Comparison of ENCODE assay signal across 27 cellular contexts in genomic region chr19:49685845-49686332, GRCh38. TPM values are rescaled to one million over a fixed set of nuclear protein-coding genes. Genes with fewer than 3 reads are reported as not detected.
A peak's percentile ranks its signal among the peaks of the same experiment; 100 is the strongest.
DNase-seq lines count a peak whose midpoint lies in the region; ATAC-seq, FAIRE-seq and TF ChIP-seq lines count a peak whose summit lies in the region.
"Had no signal": no experiment of that assay in that cellular context is flagged by ENCODE, and none has a peak within 500 bp of the region (broad histone marks: within the 10 kb centered on the region; RNA-seq: fewer than 3 reads in every experiment).

No MANE protein-coding gene starts in this region.

- H3K27me3 ChIP-seq in breast epithelium (no peaks in the 10 kb centered on the region), bronchial epithelial cell (ENCODE audit: control insufficient read depth, insufficient read depth, low read length) (no peaks in the 10 kb centered on the region)
- H3K27me3 ChIP-seq: SJCRH30 had no signal

- H3K36me3 Mint-ChIP-seq in MCF 10A (ENCODE audit: insufficient read depth, unreplicated experiment) = peaks cover 81% of the 10 kb centered on the region
- peaks cover 75% of the 10 kb centered on the region for H3K36me3 Mint-ChIP-seq in stimulated activated memory B cell treated with anti-CD40 and anti-IgM and Interleukin-4, amounts not matched to agents 10 μg/mL and 1 μg/mL and 100 μg/mL, for 72 hours

- intact Hi-C loops in MCF 10A (cut with micrococcal nuclease) (no loop called here), breast epithelium (cut with DNase I; ENCODE audit: low total_unique reads) (no loop called here)

- no peak for DNase-seq in MCF 10A (ENCODE audit: unreplicated experiment)
- no peak for DNase-seq in breast epithelium (ENCODE audit: low spot score in 2 of 2)
- DNase-seq in bronchial epithelial cell (ENCODE audit: low read depth) = no peak
- DNase-seq in cerebellar cortex (ENCODE audit: low spot score) = no peak
- DNase-seq in OCI-M1 (lab: John Stamatoyannopoulos, UW) = no peak
- DNase-seq: ACHN; activated CD4-positive, alpha-beta T cell treated with anti-CD3 and anti-CD28 coated beads, Interleukin-2, amount 50 U/mL, for 48 hours; activated gamma-delta T cell treated with Interleukin-2 at 50 U/mL for 16 hours; aorta; colonic mucosa; glutamatergic neuron; GM23248; KBM-7; left lung; NCI-H1930; NCI-H226; PC-3; SJCRH30; stimulated activated CD4-positive, alpha-beta T cell treated with anti-CD3 and anti-CD28 coated beads, Interleukin-4, amount 100 ng/mL, for 4 hours; substantia nigra; T-helper 17 cell had no signal

- H3K4me1 Mint-ChIP-seq in MCF 10A (ENCODE audit: insufficient read depth, unreplicated experiment) = peaks cover 12% of the 10 kb centered on the region
- peaks cover 55% of the 10 kb centered on the region for H3K4me1 Mint-ChIP-seq in stimulated activated memory B cell treated with anti-CD40 and anti-IgM and Interleukin-4, amounts not matched to agents 10 μg/mL and 1 μg/mL and 100 μg/mL, for 72 hours

- no peak overlapping the region for H3K27ac ChIP-seq in breast epithelium
- H3K27ac ChIP-seq in HEK293 (ENCODE audit: extremely low read depth, low read depth, low read length) = no peak overlapping the region
- H3K27ac ChIP-seq: colonic mucosa, GM23248, SJCRH30, VCaP had no signal

- H3K4me3 Mint-ChIP-seq in MCF 10A (ENCODE audit: unreplicated experiment) = no peak overlapping the region
- no peak overlapping the region for H3K4me3 Mint-ChIP-seq in stimulated activated memory B cell treated with anti-CD40 and anti-IgM and Interleukin-4, amounts not matched to agents 10 μg/mL and 1 μg/mL and 100 μg/mL, for 72 hours
- H3K4me3 Mint-ChIP-seq: T-helper 17 cell had no signal

- CTCF ChIA-PET in MCF 10A (lab: Yijun Ruan, JAX) = interaction anchor here (0.6 to 1.0 kb wide), 5 partner anchors 9 to 580 kb away, joined by 3 to 8 read pairs (median 3); no protein-coding TSS in a partner anchor
- CTCF ChIA-PET in HEK293 (lab: Yijun Ruan, JAX) = interaction anchor here (0.6 to 0.8 kb wide), 4 partner anchors 14 to 183 kb away, joined by 3 read pairs; no protein-coding TSS in a partner anchor

- H3K9me3 ChIP-seq in breast epithelium (no peaks in the 10 kb centered on the region), HEK293 (ENCODE audit: control insufficient read depth, insufficient read depth, low read depth, low read length) (no peaks in the 10 kb centered on the region)
- H3K9me3 ChIP-seq: BLaER1 treated with 17β-estradiol and CSF1 and Interleukin-3, amounts not matched to agents 10 nM and 100 nM; colonic mucosa; left lung; SJCRH30 had no signal

- TF ChIP-seq CTCF in MCF 10A (IDR thresholded peaks at IDR 0.05; ENCODE audit: unreplicated experiment) (no peak), breast epithelium (IDR thresholded peaks at IDR 0.05) (no peak), HEK293 (tag by site-specific recombination; IDR thresholded peaks at IDR 0.05) (no peak), bronchial epithelial cell (IDR thresholded peaks at IDR 0.05; ENCODE audit: insufficient read depth, low read length, severe bottlenecking) (no peak)

- H3K27me3 Mint-ChIP-seq in MCF 10A (ENCODE audit: insufficient read depth, unreplicated experiment) = no peaks in the 10 kb centered on the region
- peaks cover 20% of the 10 kb centered on the region for H3K27me3 Mint-ChIP-seq in stimulated activated memory B cell treated with anti-CD40 and anti-IgM and Interleukin-4, amounts not matched to agents 10 μg/mL and 1 μg/mL and 100 μg/mL, for 72 hours

- no peak for TF ChIP-seq POLR2A in breast epithelium (IDR thresholded peaks at IDR 0.05)

- H3K4me1 ChIP-seq in breast epithelium = peaks cover 0 to 7% of the 10 kb centered on the region in 2 donors
- peaks cover 7% of the 10 kb centered on the region for H3K4me1 ChIP-seq in HEK293 (ENCODE audit: control insufficient read depth, insufficient read depth, low read length)

- POLR2A ChIA-PET in MCF 10A (lab: Yijun Ruan, JAX) (no interaction called here), HEK293 (lab: Yijun Ruan, JAX) (interaction anchor here (0.7 to 1.9 kb wide), 2 partner anchors 10 to 162 kb away, joined by 3 to 6 read pairs; no protein-coding TSS in a partner anchor)

- no peaks in the 10 kb centered on the region for H3K9me3 Mint-ChIP-seq in MCF 10A (ENCODE audit: unreplicated experiment)
- H3K9me3 Mint-ChIP-seq in stimulated activated memory B cell treated with anti-CD40 and anti-IgM and Interleukin-4, amounts not matched to agents 10 μg/mL and 1 μg/mL and 100 μg/mL, for 72 hours = no peaks in the 10 kb centered on the region

- H3K4me3 ChIP-seq in breast epithelium = no peak overlapping the region
- no peak overlapping the region for H3K4me3 ChIP-seq in HEK293 (ENCODE audit: low read depth, low read length)
- H3K4me3 ChIP-seq in bronchial epithelial cell (ENCODE audit: low read depth, low read length) = no peak overlapping the region
- H3K4me3 ChIP-seq: BLaER1 treated with 17β-estradiol and CSF1 and Interleukin-3, amounts not matched to agents 10 nM and 100 nM; colonic mucosa; GM23248; SJCRH30 had no signal

- BruUV-seq in MCF 10A (replicated peaks; lab: Mats Ljungman, UMichigan) = no TSS peak

- H3K27ac Mint-ChIP-seq in MCF 10A (ENCODE audit: low read depth, unreplicated experiment) = peak overlapping the region; percentile 57
- H3K27ac Mint-ChIP-seq in stimulated activated memory B cell treated with anti-CD40 and anti-IgM and Interleukin-4, amounts not matched to agents 10 μg/mL and 1 μg/mL and 100 μg/mL, for 72 hours = peak overlapping the region; percentile 58

- FAIRE-seq in bronchial epithelial cell (lab: Jason Lieb, UNC) = peak; percentile 62
- FAIRE-seq: D721Med had no signal

- no peaks in the 10 kb centered on the region for H3K36me3 ChIP-seq in breast epithelium
- peaks cover 42 to 76% of the 10 kb centered on the region in 2 experiments for H3K36me3 ChIP-seq in HEK293 (ENCODE audit: control insufficient read depth in 2 of 2, insufficient read depth in 1 of 2, low read length in 2 of 2)
- peaks cover 36% of the 10 kb centered on the region for H3K36me3 ChIP-seq in bronchial epithelial cell (ENCODE audit: control insufficient read depth, insufficient read depth, low read length)
- H3K36me3 ChIP-seq: colonic mucosa had no signal

- no peak for ATAC-seq in stimulated activated memory B cell treated with anti-CD40 and anti-IgM and Interleukin-4, amounts not matched to agents 10 μg/mL and 1 μg/mL and 100 μg/mL, for 72 hours
- ATAC-seq in GM18909 (IDR thresholded peaks at IDR 0.05; ENCODE audit: poor library complexity, unreplicated experiment) = no peak
- ATAC-seq: left lung, PC-3, T-helper 17 cell had no signal

TF ChIP-seq in HEK293, 187 proteins besides CTCF, POLR2A, EP300 and RAD21 (continues in another document):
- TF ChIP-seq ZNF692 (tag by site-specific recombination; IDR thresholded peaks at IDR 0.05) = peak; percentile 86
- peak; percentile 77 for TF ChIP-seq ZFP69B (tag by site-specific recombination; IDR thresholded peaks at IDR 0.05)

RNA-seq across cellular contexts. Expression of gene ADM5, which starts 3.5 kb away (rescaled TPM):
- total RNA-seq in MCF 10A (2022) (1.8 and 2.9 TPM in 2 replicates), breast epithelium (1 to 10 TPM; 1.3 to 2.9 (median 1.4) TPM), bronchial epithelial cell (0.13 and 0.53 TPM in 2 replicates)
- total RNA-seq: GM23248 had no signal

RNA-seq across cellular contexts. Expression of gene CPT1C, which starts 5.0 kb away (rescaled TPM):
- total RNA-seq in MCF 10A (2022) = not detected in 2 replicates
- total RNA-seq in breast epithelium = 10 to 100 TPM in 1 of 3 donors, 1 to 10 TPM in 1, under 1 TPM in 1; 0.80 to 14.4 (median 2.8) TPM
- 1.2 and 2.4 TPM in 2 replicates for total RNA-seq in bronchial epithelial cell

RNA-seq across cellular contexts. Expression of gene PRMT1, which starts 8.8 kb away (rescaled TPM):
- total RNA-seq in MCF 10A (2022) (236 and 304 TPM in 2 replicates), breast epithelium (100 to 1,000 TPM; 137 to 227 (median 154) TPM), bronchial epithelial cell (295 and 543 TPM in 2 replicates)

RNA-seq across cellular contexts. Expression of gene BCL2L12, which starts 20.2 kb away (rescaled TPM):
- total RNA-seq in MCF 10A (2022) (29.4 and 36.0 TPM in 2 replicates), breast epithelium (10 to 100 TPM in 1 of 3 donors, 1 to 10 TPM in 2; 5.1 to 11.7 (median 8.5) TPM), bronchial epithelial cell (2.4 and 2.9 TPM in 2 replicates)

RNA-seq across cellular contexts. Expression of gene IRF3, which starts 20.2 kb away (rescaled TPM):
- 65.6 and 82.2 TPM in 2 replicates for total RNA-seq in MCF 10A (2022)
- 100 to 1,000 TPM in 1 of 3 donors, 10 to 100 TPM in 2; 39.7 to 100 (median 52.4) TPM for total RNA-seq in breast epithelium
- total RNA-seq in bronchial epithelial cell = 97.9 and 128 TPM in 2 replicates
